Comparison of ENCODE assay signal across 14 cellular contexts in genomic region chr3:156728267-156728985, GRCh38. TPM values are rescaled to one million over a fixed set of nuclear protein-coding genes. Genes with fewer than 3 reads are reported as not detected.
DNase-seq lines count a peak whose midpoint lies in the region; ATAC-seq, FAIRE-seq and TF ChIP-seq lines count a peak whose summit lies in the region.
"Had no signal": no experiment of that assay in that cellular context is flagged by ENCODE, and none has a peak within 500 bp of the region (broad histone marks: within the 10 kb centered on the region; RNA-seq: fewer than 3 reads in every experiment).

No MANE protein-coding gene starts in this region.

- TF ChIP-seq CTCF in osteocyte (IDR thresholded peaks at IDR 0.05) (no peak), body of pancreas (IDR thresholded peaks at IDR 0.05) (no peak), prostate gland (IDR thresholded peaks at IDR 0.05) (no peak)

- intact Hi-C loops in body of pancreas (cut with DNase I) (no loop called here), prostate gland (cut with DNase I) (no loop called here)

- DNase-seq in H54 (ENCODE audit: insufficient read length, low spot score), result no peak
- peak; percentile 90 to 97 for DNase-seq in NCI-H2081 (lab: John Stamatoyannopoulos, UW)
- DNase-seq in SK-MEL-5 (ENCODE audit: low read depth, low spot score), result peak; percentile 44
- DNase-seq in osteocyte (ENCODE audit: extremely low spot score, unreplicated experiment), result no peak
- DNase-seq in RCC 7860 (ENCODE audit: low spot score), result no peak
- no peak for DNase-seq in body of pancreas
- DNase-seq in prostate gland (ENCODE audit: low spot score), result no peak
- DNase-seq: Calu3; effector memory CD8-positive, alpha-beta T cell; NCI-H524; sigmoid colon; T-helper 17 cell had no signal

- FAIRE-seq in H54 (lab: Jason Lieb, UNC) (peak; percentile 20), RCC 7860 (lab: Jason Lieb, UNC) (no peak)
- FAIRE-seq: HTR-8/SVneo had no signal

- H3K36me3 Mint-ChIP-seq in osteocyte (ENCODE audit: unreplicated experiment), result peaks cover 23% of the 10 kb centered on the region

- peaks cover 63% of the 10 kb centered on the region for H3K4me1 Mint-ChIP-seq in osteocyte (ENCODE audit: unreplicated experiment)
- H3K4me1 Mint-ChIP-seq: T-helper 17 cell had no signal

- H3K36me3 ChIP-seq in body of pancreas (replicated peaks in 1 of 2; ENCODE audit: insufficient read depth in 1 of 2, low read depth in 2 of 2), result no peaks in the 10 kb centered on the region
- H3K36me3 ChIP-seq in prostate gland, result no peaks in the 10 kb centered on the region
- H3K36me3 ChIP-seq: sigmoid colon had no signal

- H3K4me1 ChIP-seq in body of pancreas, result peaks cover 5% of the 10 kb centered on the region
- H3K4me1 ChIP-seq in prostate gland (replicated peaks), result no peaks in the 10 kb centered on the region
- H3K4me1 ChIP-seq: sigmoid colon had no signal

- no peak overlapping the region for H3K4me3 Mint-ChIP-seq in osteocyte (ENCODE audit: unreplicated experiment)
- H3K4me3 Mint-ChIP-seq: effector memory CD8-positive, alpha-beta T cell; T-helper 17 cell had no signal

- WGBS in body of pancreas, 2 donors, result 44% methylated on average over 7 of the region's 7 CpGs
- WGBS in prostate gland, result 42% methylated on average over 7 of the region's 7 CpGs

- TF ChIP-seq POLR2A in H54 (IDR thresholded peaks at IDR 0.05; ENCODE audit: low read depth, low read length), result no peak
- TF ChIP-seq POLR2A in body of pancreas (IDR thresholded peaks at IDR 0.05), result no peak
- TF ChIP-seq POLR2A in prostate gland (IDR thresholded peaks at IDR 0.05), result no peak

- H3K27me3 ChIP-seq in body of pancreas, result no peaks in the 10 kb centered on the region
- no peaks in the 10 kb centered on the region for H3K27me3 ChIP-seq in prostate gland (replicated peaks; ENCODE audit: insufficient read depth)
- H3K27me3 ChIP-seq: sigmoid colon had no signal

- in situ Hi-C loops in SK-MEL-5 (cut with HindIII; ENCODE audit: low pct_unique_long_range_greater_than_20kb, low sequenced_read_pairs), result loop anchor here (10.0 kb wide), 1 partner anchor 174 kb away; the partner anchor contains the start of gene SSR3

- H3K27ac ChIP-seq in body of pancreas (no peak overlapping the region), prostate gland (no peak overlapping the region)
- H3K27ac ChIP-seq: sigmoid colon had no signal

- H3K4me3 ChIP-seq in body of pancreas (no peak overlapping the region), prostate gland (no peak overlapping the region)
- H3K4me3 ChIP-seq: sigmoid colon had no signal

- H3K9me3 ChIP-seq in body of pancreas, result no peaks in the 10 kb centered on the region
- no peaks in the 10 kb centered on the region for H3K9me3 ChIP-seq in prostate gland
- H3K9me3 ChIP-seq: sigmoid colon had no signal

- no peaks in the 10 kb centered on the region for H3K27me3 Mint-ChIP-seq in osteocyte (ENCODE audit: unreplicated experiment)
- H3K27me3 Mint-ChIP-seq: effector memory CD8-positive, alpha-beta T cell; T-helper 17 cell had no signal

- peak overlapping the region; percentile 77 for H3K27ac Mint-ChIP-seq in osteocyte (ENCODE audit: unreplicated experiment)
- H3K27ac Mint-ChIP-seq: effector memory CD8-positive, alpha-beta T cell; T-helper 17 cell had no signal

- H3K9me3 Mint-ChIP-seq in osteocyte (ENCODE audit: unreplicated experiment), result no peaks in the 10 kb centered on the region
- H3K9me3 Mint-ChIP-seq: effector memory CD8-positive, alpha-beta T cell had no signal

- no peak for ATAC-seq in body of pancreas
- no peak for ATAC-seq in GM21825 (IDR thresholded peaks at IDR 0.05; ENCODE audit: unreplicated experiment)
- ATAC-seq: effector memory CD8-positive, alpha-beta T cell; T-helper 17 cell had no signal

RNA-seq across cellular contexts. Expression of gene TIPARP, which starts 54.0 kb away (rescaled TPM):
- 16.7 and 17.7 TPM in 2 replicates for total RNA-seq in SK-MEL-5 (2014; rRNA removed; shearing (Covaris generic))
- 9.2 and 10.3 TPM in 2 replicates for polyA plus RNA-seq in SK-MEL-5 (2015; cell fraction: cytosol; rRNA removed)
- polyA plus RNA-seq in SK-MEL-5 (2015; cell fraction: nucleus; rRNA removed), result 7.6 and 12.0 TPM in 2 replicates
- 152 and 163 TPM in 2 replicates for total RNA-seq in osteocyte
- total RNA-seq in body of pancreas, result 10 to 100 TPM; 12.5 to 13.2 TPM
- total RNA-seq in prostate gland, result 10 to 100 TPM; 31.9 to 52.0 TPM

Comparison
In these comparisons a context has a peak if more than half of its experiments do, and no peak if none do; other contexts are left out.
1. DNase-seq: peak in NCI-H2081 (2 of 2) and SK-MEL-5 (single experiment); none in H54 (single experiment), osteocyte (single experiment), RCC 7860 (single experiment), body of pancreas (0 of 4) and prostate gland (single experiment).